In genomic region chr15:29612096-29612495, GRCh38 we compare ENCODE assay signal across 11 cellular contexts.
DNase-seq lines count a peak whose midpoint lies in the region; TF ChIP-seq lines count a peak whose summit lies in the region.
"Had no signal": no experiment of that assay in that cellular context is flagged by ENCODE, and none has a peak within 500 bp of the region (broad histone marks: within the 10 kb centered on the region; RNA-seq: fewer than 3 reads in every experiment).

No MANE protein-coding gene starts in this region.

- H3K9me3 ChIP-seq in GM23248 (ENCODE audit: low read depth) = no peaks in the 10 kb centered on the region
- no peaks in the 10 kb centered on the region for H3K9me3 ChIP-seq in adipocyte (ENCODE audit: control insufficient read depth, low read length)
- H3K9me3 ChIP-seq: right atrium auricular region had no signal

- peak overlapping the region; percentile 42; the same call in 1 of the 2 replicates for H3K9ac ChIP-seq in GM23248
- H3K9ac ChIP-seq in adipocyte (ENCODE audit: low read length) = no peak overlapping the region

- WGBS in GM23248 (ENCODE audit: low coverage in 1 of 2, low lambda C conversion rate in 2 of 2, missing lambda C conversion rate in 2 of 2), 2 experiments = 10 to 22% methylated on average over 6 of the region's 6 CpGs

- no peaks in the 10 kb centered on the region for H4K20me1 ChIP-seq in GM23248 (ENCODE audit: insufficient read depth)

- peaks cover 16% of the 10 kb centered on the region for H3F3A ChIP-seq in GM23248 (ENCODE audit: insufficient read depth)

- 0 out of 2 replicates have a peak overlapping the region, but pooled peaks have one; percentile 16 for H3K4me3 ChIP-seq in GM23248
- H3K4me3 ChIP-seq in adipocyte (ENCODE audit: low read length) = no peak overlapping the region
- H3K4me3 ChIP-seq: right atrium auricular region had no signal

- H3K27ac ChIP-seq in GM23248 = peak overlapping the region; percentile 59
- H3K27ac ChIP-seq: right atrium auricular region had no signal

- H3K27me3 ChIP-seq in GM23248 (replicated peaks; ENCODE audit: insufficient read depth) (peaks cover 10% of the 10 kb centered on the region; the same call in 1 of the 2 replicates), adipocyte (replicated peaks; ENCODE audit: control insufficient read depth, insufficient read depth, low read length) (no peaks in the 10 kb centered on the region)
- H3K27me3 ChIP-seq: right atrium auricular region had no signal

- H3K4me1 ChIP-seq in GM23248 (ENCODE audit: insufficient read depth) (peaks cover 23% of the 10 kb centered on the region), adipocyte (ENCODE audit: control insufficient read depth, insufficient read depth, low read length) (peaks cover 10% of the 10 kb centered on the region)
- H3K4me1 ChIP-seq: right atrium auricular region had no signal

- peak; percentile 91 for DNase-seq in GM23248
- peak; percentile 84 for DNase-seq in adipocyte (ENCODE audit: low read depth)
- DNase-seq in hepatic stellate cell (ENCODE audit: low spot score) = peak; percentile 89
- DNase-seq in smooth muscle cell of the brain vasculature (ENCODE audit: low read depth, low spot score) = peak; percentile 64
- no peak for DNase-seq in DMS 273 treated with DMSO at 0.1 percent for 48 hours (lab: John Stamatoyannopoulos, UW)
- DNase-seq in stimulated activated CD4-positive, alpha-beta T cell treated with anti-CD3 and anti-CD28 coated beads, Interleukin-2, amount 100 ng/mL, for 48 hours = no peak
- DNase-seq in GM13976 (ENCODE audit: low spot score) = no peak
- DNase-seq: activated T-cell treated with anti-CD3 and anti-CD28 coated beads, Interleukin-2, amount 50 U/mL, for 72 hours; NCI-H510A; Right ventricle myocardium superior had no signal

- in situ Hi-C loops in GM23248 (cut with MboI) (no loop called here), GM13976 (cut with MboI; ENCODE audit: low sequenced_read_pairs, unreplicated experiment) (no loop called here)

- no peaks in the 10 kb centered on the region for H3K79me2 ChIP-seq in GM23248 (ENCODE audit: insufficient read depth)

- peak overlapping the region; percentile 55 for H3K4me2 ChIP-seq in GM23248 (ENCODE audit: unreplicated experiment)

- H3K36me3 ChIP-seq in GM23248 (ENCODE audit: low read depth) = no peaks in the 10 kb centered on the region
- no peaks in the 10 kb centered on the region for H3K36me3 ChIP-seq in adipocyte (ENCODE audit: control insufficient read depth, insufficient read depth, low read length, severe bottlenecking)
- H3K36me3 ChIP-seq: right atrium auricular region had no signal

- no peak for TF ChIP-seq CTCF in GM13976 (IDR thresholded peaks at IDR 0.05; ENCODE audit: borderline replicate concordance, control extremely low read depth, extremely low read depth, insufficient read depth, missing control alignments)

- no peaks in the 10 kb centered on the region for H3K9me2 ChIP-seq in GM23248 (ENCODE audit: insufficient read depth)

- 0 out of 2 replicates have a peak overlapping the region, but pooled peaks have one; percentile 38 for H2AFZ ChIP-seq in GM23248

Comparison
In these comparisons a context has a peak if more than half of its experiments do, and no peak if none do; other contexts are left out.
1. DNase-seq: peak in GM23248 (single experiment), adipocyte (single experiment), hepatic stellate cell (single experiment) and smooth muscle cell of the brain vasculature (single experiment); none in DMS 273 treated with DMSO at 0.1 percent for 48 hours (single experiment), stimulated activated CD4-positive, alpha-beta T cell treated with anti-CD3 and anti-CD28 coated beads, Interleukin-2, amount 100 ng/mL, for 48 hours (0 of 2) and GM13976 (single experiment).